ENCODE assay signal across 14 cellular contexts in genomic region chr17:64277831-64278562, GRCh38. TPM values are rescaled to one million over a fixed set of nuclear protein-coding genes. Genes with fewer than 3 reads are reported as not detected.
DNase-seq lines count a peak whose midpoint lies in the region; ATAC-seq and TF ChIP-seq lines count a peak whose summit lies in the region.
"Had no signal": no experiment of that assay in that cellular context is flagged by ENCODE, and none has a peak within 500 bp of the region (broad histone marks: within the 10 kb centered on the region; RNA-seq: fewer than 3 reads in every experiment).

No MANE protein-coding gene starts in this region.

- no peaks in the 10 kb centered on the region for H3K27me3 ChIP-seq in breast epithelium
- H3K27me3 ChIP-seq in esophagus muscularis mucosa: no peaks in the 10 kb centered on the region
- no peaks in the 10 kb centered on the region for H3K27me3 ChIP-seq in mucosa of rectum (ENCODE audit: control insufficient read depth in 2 of 2, insufficient read depth in 2 of 2, low read length in 2 of 2)

- POLR2A ChIA-PET in MCF 10A (lab: Yijun Ruan, JAX): interaction anchor here (0.9 to 5.2 kb wide), 2 partner anchors 16 to 131 kb away, joined by 3 to 45 read pairs; no protein-coding TSS in a partner anchor

- H3K4me1 Mint-ChIP-seq in MCF 10A (ENCODE audit: insufficient read depth, unreplicated experiment): peaks cover 17% of the 10 kb centered on the region
- H3K4me1 Mint-ChIP-seq: endodermal cell had no signal

- no TSS peak for BruUV-seq in MCF 10A (replicated peaks; lab: Mats Ljungman, UMichigan)

- H3K36me3 ChIP-seq in breast epithelium: no peaks in the 10 kb centered on the region
- H3K36me3 ChIP-seq in esophagus muscularis mucosa: no peaks in the 10 kb centered on the region
- H3K36me3 ChIP-seq in mucosa of rectum (ENCODE audit: control insufficient read depth in 2 of 2, insufficient read depth in 2 of 2, low read length in 2 of 2): no peaks in the 10 kb centered on the region

- ATAC-seq in GM18861 (IDR thresholded peaks at IDR 0.05; ENCODE audit: unreplicated experiment): no peak
- ATAC-seq in GM18858 (IDR thresholded peaks at IDR 0.05; ENCODE audit: unreplicated experiment): no peak
- ATAC-seq: A549; stimulated activated naive CD8-positive, alpha-beta T cell treated with anti-CD3 and anti-CD28 coated beads, Interleukin-15, Interleukin-2, amounts not matched to agents 100 U/mL and 50 U/mL, for 24 hours had no signal

- WGBS in esophagus muscularis mucosa: 69% methylated on average over 7 of the region's 7 CpGs

- intact Hi-C loops in MCF 10A (cut with micrococcal nuclease) (no loop called here), breast epithelium (cut with DNase I; ENCODE audit: low total_unique reads) (no loop called here), esophagus muscularis mucosa (cut with DNase I) (no loop called here)

- DNase-seq in MCF 10A (ENCODE audit: unreplicated experiment) (no peak), breast epithelium (ENCODE audit: low spot score in 2 of 2) (no peak), esophagus muscularis mucosa (ENCODE audit: extremely low spot score) (no peak), NCI-H146 treated with DMSO at 0.1 percent for 48 hours (lab: John Stamatoyannopoulos, UW; ENCODE audit: unreplicated experiment) (no peak)
- DNase-seq in stimulated activated CD4-positive, alpha-beta T cell treated with anti-CD3 and anti-CD28 coated beads, Interleukin-1b, Interleukin-23, amount 100 ng/mL, for 48 hours: no peak
- DNase-seq: DMS79 treated with DMSO at 0.1 percent for 48 hours; NCI-H1417 treated with DMSO at 0.1 percent for 48 hours; nucleus accumbens; stimulated activated naive CD8-positive, alpha-beta T cell treated with anti-CD3 and anti-CD28 coated beads, Interleukin-15, Interleukin-2, amounts not matched to agents 100 U/mL and 50 U/mL, for 24 hours had no signal

- no peaks in the 10 kb centered on the region for H3K9me3 Mint-ChIP-seq in MCF 10A (ENCODE audit: unreplicated experiment)
- H3K9me3 Mint-ChIP-seq: endodermal cell had no signal

- H3K4me1 ChIP-seq in breast epithelium (no peaks in the 10 kb centered on the region), esophagus muscularis mucosa (peaks cover 13 to 25% (median 19%) of the 10 kb centered on the region in 4 donors), mucosa of rectum (ENCODE audit: control insufficient read depth in 2 of 2, insufficient read depth in 2 of 2, low read length in 2 of 2) (no peaks in the 10 kb centered on the region)
- H3K4me1 ChIP-seq: A549 had no signal

- H3K27me3 Mint-ChIP-seq in MCF 10A (ENCODE audit: insufficient read depth, unreplicated experiment): no peaks in the 10 kb centered on the region

- H3K27ac Mint-ChIP-seq in MCF 10A (ENCODE audit: low read depth, unreplicated experiment): peak overlapping the region; percentile 83
- H3K27ac Mint-ChIP-seq: endodermal cell had no signal

- H3K27ac ChIP-seq in breast epithelium: peak overlapping the region in 1 of 2 donors; percentile 57
- peak overlapping the region; percentile 19 to 62 (median 46) for H3K27ac ChIP-seq in esophagus muscularis mucosa (replicated peaks in 1 of 4)
- peak overlapping the region; percentile 13 to 16 for H3K27ac ChIP-seq in mucosa of rectum (ENCODE audit: low read depth in 2 of 2, low read length in 2 of 2)
- H3K27ac ChIP-seq: A549 had no signal

- H3K36me3 Mint-ChIP-seq in MCF 10A (ENCODE audit: insufficient read depth, unreplicated experiment): no peaks in the 10 kb centered on the region

- no peak for TF ChIP-seq CTCF in MCF 10A (IDR thresholded peaks at IDR 0.05; ENCODE audit: unreplicated experiment)
- TF ChIP-seq CTCF in breast epithelium (IDR thresholded peaks at IDR 0.05): no peak
- no peak for TF ChIP-seq CTCF in esophagus muscularis mucosa (IDR thresholded peaks at IDR 0.05)

- TF ChIP-seq POLR2A in breast epithelium (IDR thresholded peaks at IDR 0.05): no peak
- no peak for TF ChIP-seq POLR2A in esophagus muscularis mucosa (IDR thresholded peaks at IDR 0.05; ENCODE audit: low read depth)

- H3K9me3 ChIP-seq in breast epithelium (no peaks in the 10 kb centered on the region), esophagus muscularis mucosa (no peaks in the 10 kb centered on the region), mucosa of rectum (ENCODE audit: control insufficient read depth in 2 of 2, low read length in 2 of 2) (no peaks in the 10 kb centered on the region)
- H3K9me3 ChIP-seq: A549 had no signal

- no peak overlapping the region for H3K4me3 ChIP-seq in breast epithelium
- no peak overlapping the region for H3K4me3 ChIP-seq in esophagus muscularis mucosa
- no peak overlapping the region for H3K4me3 ChIP-seq in mucosa of rectum (ENCODE audit: low read length in 2 of 2)
- H3K4me3 ChIP-seq: A549 had no signal

- H3K9ac ChIP-seq in mucosa of rectum (ENCODE audit: low read depth in 1 of 2, low read length in 2 of 2): no peak overlapping the region

- no peak for TF ChIP-seq EP300 in esophagus muscularis mucosa (IDR thresholded peaks at IDR 0.05)

- CTCF ChIA-PET in MCF 10A (lab: Yijun Ruan, JAX): no interaction called here

- no peak overlapping the region for H3K4me3 Mint-ChIP-seq in MCF 10A (ENCODE audit: unreplicated experiment)
- H3K4me3 Mint-ChIP-seq: endodermal cell had no signal

RNA-seq across cellular contexts. Expression of gene TEX2, which starts 14.9 kb away (rescaled TPM):
- 33.7 and 42.2 TPM in 2 replicates for total RNA-seq in MCF 10A (2022)
- 10 to 100 TPM; 47.5 to 70.7 (median 69.6) TPM for total RNA-seq in breast epithelium
- total RNA-seq in esophagus muscularis mucosa: 10 to 100 TPM; 32.6 to 58.7 (median 46.1) TPM
